ENCODE assay signal across 14 cellular contexts in genomic region chr16:21284414-21284813, GRCh38. TPM values are rescaled to one million over a fixed set of nuclear protein-coding genes. Genes with fewer than 3 reads are reported as not detected.
A peak's percentile ranks its signal among the peaks of the same experiment; 100 is the strongest.
DNase-seq lines count a peak whose midpoint lies in the region; ATAC-seq and TF ChIP-seq lines count a peak whose summit lies in the region.
"Had no signal": no experiment of that assay in that cellular context is flagged by ENCODE, and none has a peak within 500 bp of the region (broad histone marks: within the 10 kb centered on the region; RNA-seq: fewer than 3 reads in every experiment).

No MANE protein-coding gene starts in this region.

- 65 to 80% methylated on average over 4 of the region's 4 CpGs for WGBS in testis, 2 donors

- DNase-seq in stimulated activated naive CD8-positive, alpha-beta T cell treated with anti-CD3 and anti-CD28 coated beads, Interleukin-15, Interleukin-2, amounts not matched to agents 100 U/mL and 50 U/mL, for 24 hours: no peak
- DNase-seq in adipocyte (ENCODE audit: low read depth) (no peak), testis (no peak), foreskin keratinocyte (no peak), NCI-H82 (lab: John Stamatoyannopoulos, UW) (no peak), A172 (ENCODE audit: low spot score) (no peak)
- no peak for DNase-seq in naive thymus-derived CD4-positive, alpha-beta T cell
- DNase-seq: activated CD8-positive, alpha-beta memory T cell treated with anti-CD3 and anti-CD28 coated beads for 24 hours; AML-193; stimulated activated CD4-positive, alpha-beta T cell treated with anti-CD3 and anti-CD28 coated beads, Interleukin-12 subunit alpha, Interleukin-12 subunit beta, amount 100 ng/mL, for 4 hours had no signal

- H3K27ac Mint-ChIP-seq in stimulated activated naive CD8-positive, alpha-beta T cell treated with anti-CD3 and anti-CD28 coated beads, Interleukin-15, Interleukin-2, amounts not matched to agents 100 ng/mL and 50 ng/mL, for 24 hours: no peak overlapping the region
- no peak overlapping the region for H3K27ac Mint-ChIP-seq in naive thymus-derived CD4-positive, alpha-beta T cell
- H3K27ac Mint-ChIP-seq: activated naive CD4-positive, alpha-beta T cell treated with anti-CD3 and anti-CD28 coated beads, Interleukin-2, amount 50 U/mL, for 72 hours; natural killer cell treated with Interleukin-12 subunit alpha and Interleukin-12 subunit beta and Interleukin-15 and Interleukin-18, amount 100 ng/mL, for 72 hours had no signal

- no peak for ATAC-seq in stimulated activated naive CD8-positive, alpha-beta T cell treated with anti-CD3 and anti-CD28 coated beads, Interleukin-15, Interleukin-2, amounts not matched to agents 100 U/mL and 50 U/mL, for 24 hours
- ATAC-seq in naive thymus-derived CD4-positive, alpha-beta T cell: no peak
- ATAC-seq in foreskin keratinocyte: no peak

- H3K4me3 Mint-ChIP-seq in stimulated activated naive CD8-positive, alpha-beta T cell treated with anti-CD3 and anti-CD28 coated beads, Interleukin-15, Interleukin-2, amounts not matched to agents 100 ng/mL and 50 ng/mL, for 24 hours: peak overlapping the region; percentile 42
- peak overlapping the region in 6 of 10 donors; percentile 3 to 45 (median 26) for H3K4me3 Mint-ChIP-seq in naive thymus-derived CD4-positive, alpha-beta T cell
- H3K4me3 Mint-ChIP-seq: natural killer cell treated with Interleukin-12 subunit alpha and Interleukin-12 subunit beta and Interleukin-15 and Interleukin-18, amount 100 ng/mL, for 72 hours had no signal

- H3K27me3 ChIP-seq in adipocyte (replicated peaks; ENCODE audit: control insufficient read depth, insufficient read depth, low read length) (no peaks in the 10 kb centered on the region), testis (no peaks in the 10 kb centered on the region), foreskin keratinocyte (peaks cover 59% of the 10 kb centered on the region)
- H3K27me3 ChIP-seq in naive thymus-derived CD4-positive, alpha-beta T cell (ENCODE audit: control insufficient read depth in 2 of 2, insufficient read depth in 2 of 2, low read length in 2 of 2): peaks cover 0 to 6% of the 10 kb centered on the region in 2 donors

- peaks cover 67% of the 10 kb centered on the region for H3K27me3 Mint-ChIP-seq in stimulated activated naive CD8-positive, alpha-beta T cell treated with anti-CD3 and anti-CD28 coated beads, Interleukin-15, Interleukin-2, amounts not matched to agents 100 ng/mL and 50 ng/mL, for 24 hours
- H3K27me3 Mint-ChIP-seq in naive thymus-derived CD4-positive, alpha-beta T cell: peaks cover 52 to 72% (median 65%) of the 10 kb centered on the region in 5 donors

- no peak overlapping the region for H3K27ac ChIP-seq in naive thymus-derived CD4-positive, alpha-beta T cell (ENCODE audit: low read depth, low read length)
- no peak overlapping the region for H3K27ac ChIP-seq in testis
- H3K27ac ChIP-seq in foreskin keratinocyte: no peak overlapping the region

- CTCF ChIA-PET in naive thymus-derived CD4-positive, alpha-beta T cell (lab: Charles Lee): no interaction called here

- no peak for TF ChIP-seq POLR2A in testis (IDR thresholded peaks at IDR 0.05)

- H3K4me3 ChIP-seq in adipocyte (ENCODE audit: low read length): peak overlapping the region; percentile 83
- no peak overlapping the region for H3K4me3 ChIP-seq in naive thymus-derived CD4-positive, alpha-beta T cell (ENCODE audit: low read length)
- H3K4me3 ChIP-seq in testis: peak overlapping the region in 1 of 2 donors; percentile 64

- intact Hi-C loops in naive thymus-derived CD4-positive, alpha-beta T cell (cut with micrococcal nuclease): no loop called here
- intact Hi-C loops in testis (cut with DNase I; ENCODE audit: low total_unique reads): no loop called here

- peaks cover 4% of the 10 kb centered on the region for H3K4me1 ChIP-seq in adipocyte (ENCODE audit: control insufficient read depth, insufficient read depth, low read length)
- no peaks in the 10 kb centered on the region for H3K4me1 ChIP-seq in naive thymus-derived CD4-positive, alpha-beta T cell (ENCODE audit: control insufficient read depth in 2 of 2, insufficient read depth in 2 of 2, low read length in 2 of 2)
- no peaks in the 10 kb centered on the region for H3K4me1 ChIP-seq in testis
- no peaks in the 10 kb centered on the region for H3K4me1 ChIP-seq in foreskin keratinocyte

- H3K36me3 Mint-ChIP-seq in stimulated activated naive CD8-positive, alpha-beta T cell treated with anti-CD3 and anti-CD28 coated beads, Interleukin-15, Interleukin-2, amounts not matched to agents 100 ng/mL and 50 ng/mL, for 24 hours (ENCODE audit: low read depth): no peaks in the 10 kb centered on the region
- H3K36me3 Mint-ChIP-seq in naive thymus-derived CD4-positive, alpha-beta T cell: peaks cover 0 to 7% (median 0%) of the 10 kb centered on the region in 5 donors

- H3K4me1 Mint-ChIP-seq in stimulated activated naive CD8-positive, alpha-beta T cell treated with anti-CD3 and anti-CD28 coated beads, Interleukin-15, Interleukin-2, amounts not matched to agents 100 ng/mL and 50 ng/mL, for 24 hours (ENCODE audit: low read depth): peaks cover 5% of the 10 kb centered on the region
- H3K4me1 Mint-ChIP-seq in naive thymus-derived CD4-positive, alpha-beta T cell: peaks cover 3 to 9% (median 8%) of the 10 kb centered on the region in 7 donors

- POLR2A ChIA-PET in naive thymus-derived CD4-positive, alpha-beta T cell (lab: Charles Lee): no interaction called here

- TF ChIP-seq CTCF in testis (IDR thresholded peaks at IDR 0.05) (no peak), foreskin keratinocyte (conservative IDR thresholded peaks at IDR 0.05) (no peak)

- peak overlapping the region; percentile 61 for H3K9ac ChIP-seq in adipocyte (ENCODE audit: low read length)

- no peaks in the 10 kb centered on the region for H3K9me3 ChIP-seq in adipocyte (ENCODE audit: control insufficient read depth, low read length)
- H3K9me3 ChIP-seq in naive thymus-derived CD4-positive, alpha-beta T cell (ENCODE audit: control insufficient read depth in 2 of 3, low read length in 3 of 3): no peaks in the 10 kb centered on the region
- H3K9me3 ChIP-seq in testis: no peaks in the 10 kb centered on the region

- H3K9me3 Mint-ChIP-seq in stimulated activated naive CD8-positive, alpha-beta T cell treated with anti-CD3 and anti-CD28 coated beads, Interleukin-15, Interleukin-2, amounts not matched to agents 100 ng/mL and 50 ng/mL, for 24 hours: peaks cover 2% of the 10 kb centered on the region
- peaks cover 0 to 34% (median 8%) of the 10 kb centered on the region in 11 donors for H3K9me3 Mint-ChIP-seq in naive thymus-derived CD4-positive, alpha-beta T cell
- H3K9me3 Mint-ChIP-seq: activated naive CD4-positive, alpha-beta T cell treated with anti-CD3 and anti-CD28 coated beads, Interleukin-2, amount 50 U/mL, for 72 hours; natural killer cell treated with Interleukin-12 subunit alpha and Interleukin-12 subunit beta and Interleukin-15 and Interleukin-18, amount 100 ng/mL, for 72 hours had no signal

- H3K36me3 ChIP-seq in adipocyte (ENCODE audit: control insufficient read depth, insufficient read depth, low read length, severe bottlenecking) (no peaks in the 10 kb centered on the region), testis (ENCODE audit: low read depth, missing control alignments) (no peaks in the 10 kb centered on the region)
- no peaks in the 10 kb centered on the region for H3K36me3 ChIP-seq in naive thymus-derived CD4-positive, alpha-beta T cell (ENCODE audit: control insufficient read depth in 2 of 3, insufficient read depth in 3 of 3, low read length in 3 of 3)

RNA-seq across cellular contexts. Expression of gene CRYM, which starts 6.3 kb away (rescaled TPM):
- under 1 TPM in 1 of 5 experiments, not detected in 4; 0.44 TPM for total RNA-seq in naive thymus-derived CD4-positive, alpha-beta T cell
- polyA plus RNA-seq in naive thymus-derived CD4-positive, alpha-beta T cell: not detected
- total RNA-seq in testis (10 to 100 TPM; 14.6 to 63.4 TPM), foreskin keratinocyte (not detected in 2 replicates)
- polyA plus RNA-seq in testis (ENCODE audit: insufficient read depth, low read depth, low replicate concordance) (11.1 TPM), foreskin keratinocyte (0.08 TPM in 1 of 2 replicates, not detected in the other)
- total RNA-seq in A172 (2014; rRNA removed; shearing (Covaris generic)): 0.67 and 0.78 TPM in 2 replicates
- total RNA-seq: activated naive CD4-positive, alpha-beta T cell treated with anti-CD3 and anti-CD28 coated beads, Interleukin-2, amount 50 U/mL, for 72 hours; natural killer cell treated with Interleukin-12 subunit alpha and Interleukin-12 subunit beta and Interleukin-15 and Interleukin-18, amount 100 ng/mL, for 72 hours; T-helper 2 cell treated with Interferon-gamma antibody and Interleukin-4, amounts not matched to agents 100 ng/mL and 5 ng/mL, for 36 hours had no signal

RNA-seq across cellular contexts. Expression of gene ANKS4B, which starts 50.9 kb away (rescaled TPM):
- not detected for total RNA-seq in naive thymus-derived CD4-positive, alpha-beta T cell
- polyA plus RNA-seq in naive thymus-derived CD4-positive, alpha-beta T cell: not detected
- total RNA-seq in testis: under 1 TPM; 0.12 to 0.24 TPM
- polyA plus RNA-seq in testis (ENCODE audit: insufficient read depth, low read depth, low replicate concordance): 0.40 TPM
- not detected in 2 replicates for total RNA-seq in foreskin keratinocyte
- polyA plus RNA-seq in foreskin keratinocyte: not detected in 2 replicates
- not detected in 2 replicates for total RNA-seq in A172 (2014; rRNA removed; shearing (Covaris generic))
- total RNA-seq: activated naive CD4-positive, alpha-beta T cell treated with anti-CD3 and anti-CD28 coated beads, Interleukin-2, amount 50 U/mL, for 72 hours; natural killer cell treated with Interleukin-12 subunit alpha and Interleukin-12 subunit beta and Interleukin-15 and Interleukin-18, amount 100 ng/mL, for 72 hours; T-helper 2 cell treated with Interferon-gamma antibody and Interleukin-4, amounts not matched to agents 100 ng/mL and 5 ng/mL, for 36 hours had no signal
